Comparison of ENCODE assay signal across 1 cellular context in genomic region chr4:41176357-41176756, GRCh38.
TF ChIP-seq lines count a peak whose summit lies in the region.

No MANE protein-coding gene starts in this region.

TF ChIP-seq in IMR-90, 13 proteins besides CTCF, POLR2A, EP300 and RAD21:
- peak; percentile 60; the same call in 1 of the 2 replicates for TF ChIP-seq MAZ (IDR thresholded peaks at IDR 0.05; ENCODE audit: borderline replicate concordance, low read depth, low read length)
- TF ChIP-seq MAFK (IDR thresholded peaks at IDR 0.05; ENCODE audit: low read depth, low read length) = no peak
- no peak for TF ChIP-seq USF2 (IDR thresholded peaks at IDR 0.05; ENCODE audit: low read depth, low read length)
- TF ChIP-seq BHLHE40 (IDR thresholded peaks at IDR 0.05; ENCODE audit: low read depth, low read length) = no peak
- TF ChIP-seq CHD1 (IDR thresholded peaks at IDR 0.05; ENCODE audit: low read depth, low read length) = no peak
- TF ChIP-seq NFE2L2 (IDR thresholded peaks at IDR 0.05; ENCODE audit: low read depth, low read length) = no peak
- no peak for TF ChIP-seq ELK1 (IDR thresholded peaks at IDR 0.05; ENCODE audit: borderline replicate concordance, low read depth, low read length)
